Comparison of ENCODE assay signal across 31 cellular contexts in the genomic region with DNA sequence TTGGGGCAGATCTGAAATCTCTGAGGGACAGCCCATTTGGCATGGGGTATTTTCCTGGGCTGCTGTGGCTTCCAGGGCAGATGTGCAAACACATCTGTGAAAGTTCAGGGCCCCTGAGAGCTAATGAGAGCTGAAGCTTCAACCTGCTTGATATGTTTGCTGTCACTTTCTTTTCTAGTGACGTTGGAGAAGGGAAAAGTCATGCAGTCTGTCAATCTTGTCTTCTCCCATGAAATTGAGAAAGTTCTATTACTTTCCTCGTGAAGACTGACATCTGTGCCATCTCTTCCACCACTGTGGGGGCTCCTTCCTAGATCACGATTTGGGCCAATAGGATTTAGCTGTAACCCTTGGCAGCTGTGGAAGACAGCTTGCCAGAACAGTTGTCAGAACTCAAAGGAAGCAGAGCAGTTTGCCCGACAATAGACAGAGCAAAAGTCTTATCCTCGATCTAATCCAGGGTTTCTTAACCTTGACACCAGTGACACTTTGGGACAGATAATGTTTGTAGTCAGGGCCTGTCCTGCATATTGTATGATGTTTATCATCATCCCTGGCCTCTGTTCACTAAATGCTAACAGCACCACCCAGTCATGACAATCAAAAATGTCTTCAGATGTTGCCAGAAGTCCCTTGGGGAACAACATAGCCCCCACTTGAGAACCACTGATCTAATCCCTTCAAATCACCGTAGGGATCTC.
"Had no signal": no experiment of that assay in that cellular context is flagged by ENCODE, and none has a peak within 500 bp of the region (broad histone marks: within the 10 kb centered on the region; RNA-seq: fewer than 3 reads in every experiment).

No MANE protein-coding gene starts in this region.

- H3K4me1 ChIP-seq: SJCRH30 had no signal

- H3K27me3 Mint-ChIP-seq: activated CD4-positive, alpha-beta memory T cell treated with anti-CD3 and anti-CD28 coated beads, Interleukin-2, amount 10 ng/mL, durations not matched to agents 7 days and 5 days; activated CD8-positive, alpha-beta memory T cell treated with anti-CD3 and anti-CD28 coated beads, Interleukin-2, amount 10 ng/mL, durations not matched to agents 7 days and 5 days; activated naive CD4-positive, alpha-beta T cell treated with anti-CD3 and anti-CD28 coated beads, Interleukin-2, amount 10 ng/mL, durations not matched to agents 7 days and 5 days; activated naive CD8-positive, alpha-beta T cell treated with anti-CD3 and anti-CD28 coated beads for 36 hours had no signal

- H3K9me3 Mint-ChIP-seq: activated naive CD4-positive, alpha-beta T cell treated with anti-CD3 and anti-CD28 coated beads, Interleukin-2, amount 10 ng/mL, durations not matched to agents 7 days and 5 days; activated naive CD8-positive, alpha-beta T cell treated with anti-CD3 and anti-CD28 coated beads for 36 hours had no signal

- H3K27me3 ChIP-seq: brain microvascular endothelial cell had no signal

- H3K4me3 ChIP-seq: SJCRH30 had no signal

- H3K4me3 Mint-ChIP-seq: activated CD4-positive, alpha-beta memory T cell treated with anti-CD3 and anti-CD28 coated beads, Interleukin-2, amount 10 ng/mL, durations not matched to agents 7 days and 5 days; activated CD8-positive, alpha-beta memory T cell treated with anti-CD3 and anti-CD28 coated beads, Interleukin-2, amount 10 ng/mL, durations not matched to agents 7 days and 5 days; activated naive CD4-positive, alpha-beta T cell treated with anti-CD3 and anti-CD28 coated beads, Interleukin-2, amount 10 ng/mL, durations not matched to agents 7 days and 5 days; activated naive CD8-positive, alpha-beta T cell treated with anti-CD3 and anti-CD28 coated beads for 36 hours had no signal

- H3K36me3 Mint-ChIP-seq: activated CD8-positive, alpha-beta memory T cell treated with anti-CD3 and anti-CD28 coated beads, Interleukin-2, amount 10 ng/mL, durations not matched to agents 7 days and 5 days; activated naive CD4-positive, alpha-beta T cell treated with anti-CD3 and anti-CD28 coated beads, Interleukin-2, amount 10 ng/mL, durations not matched to agents 7 days and 5 days; activated naive CD8-positive, alpha-beta T cell treated with anti-CD3 and anti-CD28 coated beads for 36 hours had no signal

- DNase-seq: activated CD4-positive, alpha-beta memory T cell treated with anti-CD3 and anti-CD28 coated beads, Interleukin-2, amount 10 ng/mL, durations not matched to agents 7 days and 5 days; activated CD4-positive, alpha-beta T cell treated with anti-CD3 and anti-CD28 coated beads for 1 hour; activated CD4-positive, alpha-beta T cell treated with anti-CD3 and anti-CD28 coated beads for 48 hours; activated CD4-positive, CD25-positive, alpha-beta regulatory T cell; activated CD8-positive, alpha-beta memory T cell treated with anti-CD3 and anti-CD28 coated beads for 24 hours; activated CD8-positive, alpha-beta memory T cell treated with anti-CD3 and anti-CD28 coated beads, Interleukin-2, amount 10 ng/mL, durations not matched to agents 7 days and 5 days; activated CD8-positive, alpha-beta memory T cell treated with anti-CD3 and anti-CD28 coated beads, Interleukin-2, amount 50 U/mL, for 48 hours; activated effector memory CD4-positive, alpha-beta T cell treated with Interleukin-2 at 50 U/mL for 16 hours; activated naive CD4-positive, alpha-beta T cell treated with anti-CD3 and anti-CD28 coated beads, Interleukin-2, amount 10 ng/mL, durations not matched to agents 7 days and 5 days; activated naive CD8-positive, alpha-beta T cell treated with anti-CD3 and anti-CD28 coated beads for 36 hours; activated T-cell treated with anti-CD3 and anti-CD28 coated beads, Interleukin-2, amount 50 U/mL, for 48 hours; amniotic stem cell; aorta; brain microvascular endothelial cell; central memory CD4-positive, alpha-beta T cell; Karpas-422; NCI-H1105; NCI-H1417 treated with DMSO at 0.1 percent for 48 hours; NCI-H187 treated with DMSO at 0.1 percent for 48 hours; NCI-H2081; NCI-H345; NCI-H526 treated with DMSO at 0.1 percent for 48 hours; NCI-H774; SHP77; SW 1271; T-helper 1 cell; T-helper 2 cell; T-helper 9 cell had no signal

- H3K27ac Mint-ChIP-seq: activated CD4-positive, alpha-beta memory T cell treated with anti-CD3 and anti-CD28 coated beads, Interleukin-2, amount 10 ng/mL, durations not matched to agents 7 days and 5 days; activated CD8-positive, alpha-beta memory T cell treated with anti-CD3 and anti-CD28 coated beads, Interleukin-2, amount 10 ng/mL, durations not matched to agents 7 days and 5 days; activated naive CD4-positive, alpha-beta T cell treated with anti-CD3 and anti-CD28 coated beads, Interleukin-2, amount 10 ng/mL, durations not matched to agents 7 days and 5 days; activated naive CD8-positive, alpha-beta T cell treated with anti-CD3 and anti-CD28 coated beads for 36 hours had no signal

- ATAC-seq: activated CD8-positive, alpha-beta memory T cell treated with anti-CD3 and anti-CD28 coated beads, Interleukin-2, amount 10 ng/mL, durations not matched to agents 7 days and 5 days; Panc1 had no signal

- H3K9me3 ChIP-seq: SJCRH30 had no signal

- H3K27ac ChIP-seq: brain microvascular endothelial cell, SJCRH30, VCaP had no signal

- H3K4me1 Mint-ChIP-seq: activated CD4-positive, alpha-beta memory T cell treated with anti-CD3 and anti-CD28 coated beads, Interleukin-2, amount 10 ng/mL, durations not matched to agents 7 days and 5 days; activated CD8-positive, alpha-beta memory T cell treated with anti-CD3 and anti-CD28 coated beads, Interleukin-2, amount 10 ng/mL, durations not matched to agents 7 days and 5 days; activated naive CD4-positive, alpha-beta T cell treated with anti-CD3 and anti-CD28 coated beads, Interleukin-2, amount 10 ng/mL, durations not matched to agents 7 days and 5 days; activated naive CD8-positive, alpha-beta T cell treated with anti-CD3 and anti-CD28 coated beads for 36 hours had no signal

- H3K36me3 ChIP-seq: brain microvascular endothelial cell, SJCRH30 had no signal
